ENCODE assay signal across 13 cellular contexts in the genomic region with DNA sequence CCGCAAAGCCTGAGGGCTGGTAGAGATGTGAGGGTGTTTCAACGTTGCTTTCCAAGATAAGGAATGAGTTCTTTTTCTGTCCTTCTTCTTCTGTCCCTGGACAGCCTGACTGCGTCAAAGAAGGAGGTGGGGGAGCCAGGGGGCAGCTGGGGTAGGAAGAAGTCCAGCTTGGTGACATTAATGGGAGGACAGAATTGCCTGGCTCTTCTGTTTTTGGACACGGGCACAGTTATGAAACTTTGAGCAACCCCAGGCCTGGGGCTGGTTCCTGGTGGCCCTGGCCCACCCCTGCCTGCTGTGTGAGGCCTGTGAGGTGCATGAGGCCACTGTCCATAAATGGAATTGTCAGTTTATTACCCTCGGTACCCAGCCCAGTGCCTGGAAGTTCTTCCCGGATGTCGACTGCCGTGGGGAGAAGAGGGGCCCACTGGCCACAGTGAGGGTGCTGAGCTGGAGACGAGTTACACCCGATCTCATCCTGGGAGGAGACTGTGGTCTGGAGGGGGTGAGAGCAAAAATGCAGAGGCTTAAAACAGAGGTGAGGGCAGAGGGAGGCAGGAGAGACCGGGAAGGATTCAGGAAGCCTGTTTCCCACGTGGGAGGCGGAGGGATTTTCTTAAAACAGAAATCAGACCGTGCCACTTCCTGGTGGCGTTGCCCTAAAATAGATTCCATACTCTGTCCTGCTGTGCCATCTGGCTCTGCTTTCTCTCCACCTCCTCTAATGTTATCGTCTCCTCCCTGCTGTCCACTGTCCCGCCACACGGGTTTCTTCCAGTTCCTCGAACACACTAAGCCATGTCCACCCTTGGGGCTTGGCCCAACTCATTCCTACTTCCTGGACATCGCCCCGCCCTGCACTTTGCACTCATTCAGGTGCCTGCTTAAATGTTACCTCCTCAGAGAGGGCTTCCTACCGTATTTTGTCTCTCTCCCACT. TPM values are rescaled to one million over a fixed set of nuclear protein-coding genes. Genes with fewer than 3 reads are reported as not detected.
DNase-seq lines count a peak whose midpoint lies in the region; ATAC-seq and TF ChIP-seq lines count a peak whose summit lies in the region.
"Had no signal": no experiment of that assay in that cellular context is flagged by ENCODE, and none has a peak within 500 bp of the region (broad histone marks: within the 10 kb centered on the region; RNA-seq: fewer than 3 reads in every experiment).

No MANE protein-coding gene starts in this region.

- intact Hi-C loops in natural killer cell (cut with micrococcal nuclease), result no loop called here

- H3K9me3 Mint-ChIP-seq in stimulated activated naive CD8-positive, alpha-beta T cell treated with anti-CD3 and anti-CD28 coated beads, Interleukin-15, amount 100 ng/mL, for 72 hours, result no peaks in the 10 kb centered on the region
- peaks cover 3% of the 10 kb centered on the region for H3K9me3 Mint-ChIP-seq in chondrocyte (ENCODE audit: low read depth)
- no peaks in the 10 kb centered on the region for H3K9me3 Mint-ChIP-seq in neural crest cell
- H3K9me3 Mint-ChIP-seq in natural killer cell, result no peaks in the 10 kb centered on the region

- H3K27ac Mint-ChIP-seq in stimulated activated naive CD8-positive, alpha-beta T cell treated with anti-CD3 and anti-CD28 coated beads, Interleukin-15, amount 100 ng/mL, for 72 hours, result peak overlapping the region; percentile 15 to 78
- H3K27ac Mint-ChIP-seq in chondrocyte (ENCODE audit: unreplicated experiment) (no peak overlapping the region), neural crest cell (ENCODE audit: unreplicated experiment) (peak overlapping the region; percentile 43), natural killer cell (no peak overlapping the region)
- H3K27ac Mint-ChIP-seq: activated CD8-positive, alpha-beta memory T cell treated with anti-CD3 and anti-CD28 coated beads, Interleukin-2, amount 10 ng/mL, durations not matched to agents 7 days and 5 days had no signal

- H3K36me3 Mint-ChIP-seq in chondrocyte (ENCODE audit: low read depth) (no peaks in the 10 kb centered on the region), neural crest cell (ENCODE audit: low read depth) (no peaks in the 10 kb centered on the region), natural killer cell (no peaks in the 10 kb centered on the region)
- H3K36me3 Mint-ChIP-seq: activated CD8-positive, alpha-beta memory T cell treated with anti-CD3 and anti-CD28 coated beads, Interleukin-2, amount 10 ng/mL, durations not matched to agents 7 days and 5 days had no signal

- peaks cover 58% of the 10 kb centered on the region for H3K27me3 Mint-ChIP-seq in stimulated activated naive CD8-positive, alpha-beta T cell treated with anti-CD3 and anti-CD28 coated beads, Interleukin-15, amount 100 ng/mL, for 72 hours
- H3K27me3 Mint-ChIP-seq in chondrocyte (ENCODE audit: low read depth) (peaks cover 6% of the 10 kb centered on the region), neural crest cell (ENCODE audit: low read depth) (no peaks in the 10 kb centered on the region), natural killer cell (ENCODE audit: low read depth in 2 of 2) (peaks cover 10 to 39% of the 10 kb centered on the region in 2 donors)

- peaks cover 23% of the 10 kb centered on the region for H3K4me1 Mint-ChIP-seq in stimulated activated naive CD8-positive, alpha-beta T cell treated with anti-CD3 and anti-CD28 coated beads, Interleukin-15, amount 100 ng/mL, for 72 hours
- H3K4me1 Mint-ChIP-seq in chondrocyte (ENCODE audit: low read depth), result peaks cover 16% of the 10 kb centered on the region
- H3K4me1 Mint-ChIP-seq in neural crest cell, result peaks cover 10% of the 10 kb centered on the region
- peaks cover 12 to 13% of the 10 kb centered on the region in 2 donors for H3K4me1 Mint-ChIP-seq in natural killer cell

- TF ChIP-seq CTCF in chondrocyte (IDR thresholded peaks at IDR 0.05) (no peak), neural crest cell (conservative IDR thresholded peaks at IDR 0.05) (no peak), natural killer cell (IDR thresholded peaks at IDR 0.05) (no peak)

- DNase-seq in stimulated activated naive CD8-positive, alpha-beta T cell treated with anti-CD3 and anti-CD28 coated beads, Interleukin-15, amount 100 ng/mL, for 72 hours, result no peak
- DNase-seq in stimulated activated naive CD8-positive, alpha-beta T cell treated with anti-CD3 and anti-CD28 coated beads, Interleukin-15, Interleukin-2, amounts not matched to agents 100 U/mL and 50 U/mL, for 24 hours, result no peak
- DNase-seq in chondrocyte (ENCODE audit: low spot score) (peak; percentile 58), neural crest cell (ENCODE audit: low read depth, low spot score) (no peak), activated gamma-delta T cell treated with Interleukin-2 at 50 U/mL for 16 hours (no peak), natural killer cell (no peak), nucleus accumbens (lab: John Stamatoyannopoulos, UW) (no peak)
- DNase-seq: activated CD8-positive, alpha-beta memory T cell treated with anti-CD3 and anti-CD28 coated beads, Interleukin-2, amount 10 ng/mL, durations not matched to agents 7 days and 5 days; AML-193; NCI-H226; stimulated activated CD4-positive, alpha-beta T cell treated with anti-CD3 and anti-CD28 coated beads, Interleukin-4, amount 100 ng/mL, for 24 hours; SW 1271 had no signal

- H3K4me3 Mint-ChIP-seq in stimulated activated naive CD8-positive, alpha-beta T cell treated with anti-CD3 and anti-CD28 coated beads, Interleukin-15, amount 100 ng/mL, for 72 hours, result no peak overlapping the region
- no peak overlapping the region for H3K4me3 Mint-ChIP-seq in chondrocyte (ENCODE audit: unreplicated experiment)
- no peak overlapping the region for H3K4me3 Mint-ChIP-seq in neural crest cell
- no peak overlapping the region for H3K4me3 Mint-ChIP-seq in natural killer cell
- H3K4me3 Mint-ChIP-seq: activated CD8-positive, alpha-beta memory T cell treated with anti-CD3 and anti-CD28 coated beads, Interleukin-2, amount 10 ng/mL, durations not matched to agents 7 days and 5 days had no signal

- no peak for ATAC-seq in stimulated activated naive CD8-positive, alpha-beta T cell treated with anti-CD3 and anti-CD28 coated beads, Interleukin-15, amount 100 ng/mL, for 72 hours
- no peak for ATAC-seq in stimulated activated naive CD8-positive, alpha-beta T cell treated with anti-CD3 and anti-CD28 coated beads, Interleukin-15, Interleukin-2, amounts not matched to agents 100 U/mL and 50 U/mL, for 24 hours
- ATAC-seq in HG02981 (IDR thresholded peaks at IDR 0.05; ENCODE audit: unreplicated experiment), result no peak
- ATAC-seq in natural killer cell, result no peak
- ATAC-seq: activated CD8-positive, alpha-beta memory T cell treated with anti-CD3 and anti-CD28 coated beads, Interleukin-2, amount 10 ng/mL, durations not matched to agents 7 days and 5 days had no signal

RNA-seq across cellular contexts. Expression of gene RASD2, which starts 59.7 kb away (rescaled TPM):
- total RNA-seq in chondrocyte (0.27 to 0.28 TPM in 2 of 3 replicates, not detected in the other), neural crest cell (not detected in 2 replicates), natural killer cell (under 1 TPM; 0.20 to 0.64 (median 0.20) TPM)

Comparison
In these comparisons a context has a peak if more than half of its experiments do, and no peak if none do; other contexts are left out.
1. H3K27ac Mint-ChIP-seq: peak in stimulated activated naive CD8-positive, alpha-beta T cell treated with anti-CD3 and anti-CD28 coated beads, Interleukin-15, amount 100 ng/mL, for 72 hours (2 of 2) and neural crest cell (single experiment); none in chondrocyte (single experiment) and natural killer cell (0 of 2).